30 cellular contexts compared by ENCODE assay signal in the genomic region with DNA sequence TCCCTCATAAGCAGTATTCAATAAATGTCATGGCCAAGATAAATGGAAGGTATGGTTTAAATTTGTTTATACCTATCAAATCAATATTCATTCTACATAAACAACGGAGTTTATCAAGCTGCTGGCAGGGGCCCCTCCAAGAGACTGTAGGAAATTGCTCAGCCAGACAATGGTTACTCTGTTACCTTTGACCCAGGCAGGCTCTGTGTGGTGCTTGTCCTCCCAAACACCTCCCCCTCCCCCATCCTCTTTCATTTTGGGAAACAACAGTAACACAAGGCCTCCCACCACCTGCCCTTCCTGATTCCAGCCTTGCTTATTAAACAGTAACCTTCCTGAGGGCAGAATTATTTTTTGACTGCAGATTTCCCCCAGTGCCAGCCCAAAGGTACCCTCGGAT. TPM values are rescaled to one million over a fixed set of nuclear protein-coding genes. Genes with fewer than 3 reads are reported as not detected.
A peak's percentile ranks its signal among the peaks of the same experiment; 100 is the strongest.
DNase-seq lines count a peak whose midpoint lies in the region; ATAC-seq and TF ChIP-seq lines count a peak whose summit lies in the region.
"Had no signal": no experiment of that assay in that cellular context is flagged by ENCODE, and none has a peak within 500 bp of the region (broad histone marks: within the 10 kb centered on the region; RNA-seq: fewer than 3 reads in every experiment).

No MANE protein-coding gene starts in this region.

- peak overlapping the region; percentile 95 for H2AFZ ChIP-seq in GM23338
- H2AFZ ChIP-seq: GM23248 had no signal

- H3K4me2 ChIP-seq in GM23338 = peak overlapping the region; percentile 49
- H3K4me2 ChIP-seq: BLaER1 treated with 17β-estradiol and CSF1 and Interleukin-3, amounts not matched to agents 10 nM and 100 nM had no signal

- H3K27ac ChIP-seq in GM23338 (ENCODE audit: low read depth) (no peak overlapping the region), cingulate gyrus (ENCODE audit: low read depth, low read length) (peak overlapping the region; percentile 54), vagina (no peak overlapping the region)
- H3K27ac ChIP-seq: BLaER1 treated with 17β-estradiol and CSF1 and Interleukin-3, amounts not matched to agents 10 nM and 100 nM; GM23248; Peyer's patch had no signal

- H3K79me2 ChIP-seq in GM23338 (replicated peaks; ENCODE audit: insufficient read depth) = no peaks in the 10 kb centered on the region

- peak; percentile 77 for ATAC-seq in GM23338
- no peak for ATAC-seq in GM21786 (IDR thresholded peaks at IDR 0.05; ENCODE audit: unreplicated experiment)
- ATAC-seq: K562 had no signal

- H3K4me1 ChIP-seq in GM23338 (ENCODE audit: insufficient read depth) (peaks cover 17% of the 10 kb centered on the region), vagina (peaks cover 9% of the 10 kb centered on the region)
- H3K4me1 ChIP-seq: HAP-1 had no signal

- H3K27me3 ChIP-seq in GM23338 (ENCODE audit: insufficient read depth) (no peaks in the 10 kb centered on the region), vagina (no peaks in the 10 kb centered on the region)
- H3K27me3 ChIP-seq: BLaER1 treated with 17β-estradiol and CSF1 and Interleukin-3, amounts not matched to agents 10 nM and 100 nM; Peyer's patch had no signal

- H3K4me3 Mint-ChIP-seq in GM23338 (no peak overlapping the region), neural crest cell (no peak overlapping the region)
- H3K4me3 Mint-ChIP-seq: CD4-positive, alpha-beta memory T cell; HFFc6 had no signal

- no peak for TF ChIP-seq POLR2A in vagina (IDR thresholded peaks at IDR 0.05)

- H3K9me3 ChIP-seq in vagina = no peaks in the 10 kb centered on the region
- H3K9me3 ChIP-seq: BLaER1 treated with 17β-estradiol and CSF1 and Interleukin-3, amounts not matched to agents 10 nM and 100 nM; HAP-1; Peyer's patch had no signal

- H3K36me3 Mint-ChIP-seq in GM23338 (ENCODE audit: low read depth) = no peaks in the 10 kb centered on the region
- no peaks in the 10 kb centered on the region for H3K36me3 Mint-ChIP-seq in neural crest cell (ENCODE audit: low read depth)
- H3K36me3 Mint-ChIP-seq: CD4-positive, alpha-beta memory T cell had no signal

- peaks cover 2% of the 10 kb centered on the region for H3K27me3 Mint-ChIP-seq in GM23338 (ENCODE audit: insufficient read depth, low read depth, poor library complexity)
- no peaks in the 10 kb centered on the region for H3K27me3 Mint-ChIP-seq in neural crest cell (ENCODE audit: low read depth)

- H3K36me3 ChIP-seq in GM23338 (ENCODE audit: insufficient read depth) (no peaks in the 10 kb centered on the region), vagina (no peaks in the 10 kb centered on the region)
- H3K36me3 ChIP-seq: BLaER1 treated with 17β-estradiol and CSF1 and Interleukin-3, amounts not matched to agents 10 nM and 100 nM; HAP-1; Peyer's patch had no signal

- H3K4me1 Mint-ChIP-seq in GM23338 = peaks cover 18% of the 10 kb centered on the region
- peaks cover 37% of the 10 kb centered on the region for H3K4me1 Mint-ChIP-seq in neural crest cell

- TF ChIP-seq CTCF in GM23338 (conservative IDR thresholded peaks at IDR 0.05; ENCODE audit: low read depth in 2 of 2) (no peak), neural crest cell (conservative IDR thresholded peaks at IDR 0.05) (no peak), vagina (IDR thresholded peaks at IDR 0.05) (no peak)

- no peak overlapping the region for H3K27ac Mint-ChIP-seq in GM23338
- H3K27ac Mint-ChIP-seq in neural crest cell (ENCODE audit: unreplicated experiment) = peak overlapping the region; percentile 91
- H3K27ac Mint-ChIP-seq: CD4-positive, alpha-beta memory T cell; HFFc6 had no signal

- peak; percentile 35 for DNase-seq in GM23338 (ENCODE audit: low spot score)
- peak; percentile 11 for DNase-seq in iPS-NIHi11 (ENCODE audit: low spot score)
- DNase-seq in neural crest cell (ENCODE audit: low read depth, low spot score) = no peak
- DNase-seq in vagina (ENCODE audit: extremely low spot score in 2 of 2) = no peak
- DNase-seq in retina = no peak
- no peak for DNase-seq in NOMO-1 treated with DMSO at 0.1 percent for 48 hours (lab: John Stamatoyannopoulos, UW; ENCODE audit: unreplicated experiment)
- DNase-seq: AML-193; CD4-positive, alpha-beta memory T cell; COR-L47; DMS53; GF-D8; GM23248; HFFc6; Kasumi-1; NCI-H1105 treated with DMSO at 0.1 percent for 48 hours; NCI-H146; NCI-H2029; NCI-H526 treated with DMSO at 0.1 percent for 48 hours; Peyer's patch; SHP77 treated with DMSO at 0.1 percent for 48 hours had no signal

- H3K9me3 Mint-ChIP-seq in GM23338 = no peaks in the 10 kb centered on the region
- no peaks in the 10 kb centered on the region for H3K9me3 Mint-ChIP-seq in neural crest cell
- H3K9me3 Mint-ChIP-seq: HFFc6 had no signal

- no peaks in the 10 kb centered on the region for H3K9me2 ChIP-seq in GM23338 (ENCODE audit: insufficient read depth)

- intact Hi-C loops in vagina (cut with DNase I) = no loop called here

- H3K4me3 ChIP-seq in GM23338 (no peak overlapping the region), vagina (no peak overlapping the region)
- H3K4me3 ChIP-seq: BLaER1 treated with 17β-estradiol and CSF1 and Interleukin-3, amounts not matched to agents 10 nM and 100 nM; GM23248; HAP-1; K562; Peyer's patch had no signal

- H4K20me1 ChIP-seq in GM23338 (replicated peaks; ENCODE audit: insufficient read depth) = no peaks in the 10 kb centered on the region
- H4K20me1 ChIP-seq: BLaER1 treated with 17β-estradiol and CSF1 and Interleukin-3, amounts not matched to agents 10 nM and 100 nM had no signal

- no peaks in the 10 kb centered on the region for H3F3A ChIP-seq in GM23338 (replicated peaks; ENCODE audit: low read depth)

TF ChIP-seq in GM23338, 12 proteins besides CTCF, POLR2A, EP300 and RAD21 (continues in another document):
- no peak for TF ChIP-seq EZH2phosphoT487 (IDR thresholded peaks at IDR 0.05; ENCODE audit: unreplicated experiment)
- TF ChIP-seq EZH2 (IDR thresholded peaks at IDR 0.05; ENCODE audit: low read depth, unreplicated experiment) = no peak
- TF ChIP-seq, protein P1, sequence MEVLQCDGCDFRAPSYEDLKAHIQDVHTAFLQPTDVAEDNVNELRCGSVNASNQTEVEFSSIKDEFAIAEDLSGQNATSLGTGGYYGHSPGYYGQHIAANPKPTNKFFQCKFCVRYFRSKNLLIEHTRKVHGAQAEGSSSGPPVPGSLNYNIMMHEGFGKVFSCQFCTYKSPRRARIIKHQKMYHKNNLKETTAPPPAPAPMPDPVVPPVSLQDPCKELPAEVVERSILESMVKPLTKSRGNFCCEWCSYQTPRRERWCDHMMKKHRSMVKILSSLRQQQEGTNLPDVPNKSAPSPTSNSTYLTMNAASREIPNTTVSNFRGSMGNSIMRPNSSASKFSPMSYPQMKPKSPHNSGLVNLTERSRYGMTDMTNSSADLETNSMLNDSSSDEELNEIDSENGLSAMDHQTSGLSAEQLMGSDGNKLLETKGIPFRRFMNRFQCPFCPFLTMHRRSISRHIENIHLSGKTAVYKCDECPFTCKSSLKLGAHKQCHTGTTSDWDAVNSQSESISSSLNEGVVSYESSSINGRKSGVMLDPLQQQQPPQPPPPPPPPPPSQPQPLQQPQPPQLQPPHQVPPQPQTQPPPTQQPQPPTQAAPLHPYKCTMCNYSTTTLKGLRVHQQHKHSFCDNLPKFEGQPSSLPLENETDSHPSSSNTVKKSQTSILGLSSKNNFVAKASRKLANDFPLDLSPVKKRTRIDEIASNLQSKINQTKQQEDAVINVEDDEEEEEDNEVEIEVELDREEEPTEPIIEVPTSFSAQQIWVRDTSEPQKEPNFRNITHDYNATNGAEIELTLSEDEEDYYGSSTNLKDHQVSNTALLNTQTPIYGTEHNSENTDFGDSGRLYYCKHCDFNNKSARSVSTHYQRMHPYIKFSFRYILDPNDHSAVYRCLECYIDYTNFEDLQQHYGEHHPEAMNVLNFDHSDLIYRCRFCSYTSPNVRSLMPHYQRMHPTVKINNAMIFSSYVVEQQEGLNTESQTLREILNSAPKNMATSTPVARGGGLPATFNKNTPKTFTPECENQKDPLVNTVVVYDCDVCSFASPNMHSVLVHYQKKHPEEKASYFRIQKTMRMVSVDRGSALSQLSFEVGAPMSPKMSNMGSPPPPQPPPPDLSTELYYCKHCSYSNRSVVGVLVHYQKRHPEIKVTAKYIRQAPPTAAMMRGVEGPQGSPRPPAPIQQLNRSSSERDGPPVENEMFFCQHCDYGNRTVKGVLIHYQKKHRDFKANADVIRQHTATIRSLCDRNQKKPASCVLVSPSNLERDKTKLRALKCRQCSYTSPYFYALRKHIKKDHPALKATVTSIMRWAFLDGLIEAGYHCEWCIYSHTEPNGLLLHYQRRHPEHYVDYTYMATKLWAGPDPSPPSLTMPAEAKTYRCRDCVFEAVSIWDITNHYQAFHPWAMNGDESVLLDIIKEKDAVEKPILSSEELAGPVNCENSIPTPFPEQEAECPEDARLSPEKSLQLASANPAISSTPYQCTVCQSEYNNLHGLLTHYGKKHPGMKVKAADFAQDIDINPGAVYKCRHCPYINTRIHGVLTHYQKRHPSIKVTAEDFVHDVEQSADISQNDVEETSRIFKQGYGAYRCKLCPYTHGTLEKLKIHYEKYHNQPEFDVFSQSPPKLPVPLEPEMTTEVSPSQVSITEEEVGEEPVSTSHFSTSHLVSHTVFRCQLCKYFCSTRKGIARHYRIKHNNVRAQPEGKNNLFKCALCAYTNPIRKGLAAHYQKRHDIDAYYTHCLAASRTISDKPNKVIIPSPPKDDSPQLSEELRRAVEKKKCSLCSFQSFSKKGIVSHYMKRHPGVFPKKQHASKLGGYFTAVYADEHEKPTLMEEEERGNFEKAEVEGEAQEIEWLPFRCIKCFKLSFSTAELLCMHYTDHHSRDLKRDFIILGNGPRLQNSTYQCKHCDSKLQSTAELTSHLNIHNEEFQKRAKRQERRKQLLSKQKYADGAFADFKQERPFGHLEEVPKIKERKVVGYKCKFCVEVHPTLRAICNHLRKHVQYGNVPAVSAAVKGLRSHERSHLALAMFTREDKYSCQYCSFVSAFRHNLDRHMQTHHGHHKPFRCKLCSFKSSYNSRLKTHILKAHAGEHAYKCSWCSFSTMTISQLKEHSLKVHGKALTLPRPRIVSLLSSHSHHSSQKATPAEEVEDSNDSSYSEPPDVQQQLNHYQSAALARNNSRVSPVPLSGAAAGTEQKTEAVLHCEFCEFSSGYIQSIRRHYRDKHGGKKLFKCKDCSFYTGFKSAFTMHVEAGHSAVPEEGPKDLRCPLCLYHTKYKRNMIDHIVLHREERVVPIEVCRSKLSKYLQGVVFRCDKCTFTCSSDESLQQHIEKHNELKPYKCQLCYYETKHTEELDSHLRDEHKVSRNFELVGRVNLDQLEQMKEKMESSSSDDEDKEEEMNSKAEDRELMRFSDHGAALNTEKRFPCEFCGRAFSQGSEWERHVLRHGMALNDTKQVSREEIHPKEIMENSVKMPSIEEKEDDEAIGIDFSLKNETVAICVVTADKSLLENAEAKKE (CRISPR knock-in tag; IDR thresholded peaks at IDR 0.05) = no peak
- TF ChIP-seq STAT1 (IDR thresholded peaks at IDR 0.05; ENCODE audit: unreplicated experiment) = no peak
- TF ChIP-seq ZNF114 (CRISPR knock-in tag; IDR thresholded peaks at IDR 0.05) = no peak
- TF ChIP-seq CREB1 (CRISPR knock-in tag; IDR thresholded peaks at IDR 0.05; ENCODE audit: low read depth) = no peak
- TF ChIP-seq NANOG (IDR thresholded peaks at IDR 0.05; ENCODE audit: borderline replicate concordance) = no peak

RNA-seq across cellular contexts. Expression of a gene that starts 10.5 kb away (rescaled TPM):
- 0.19 and 1.4 TPM in 2 replicates for total RNA-seq in GM23338 (2014; rRNA removed; shearing (Covaris generic))
- polyA plus RNA-seq in GM23338 (2016; fragmentation: Nextera tagmentation; extraction: Ambion mirVana) = 0.29 and 0.78 TPM in 2 replicates
- total RNA-seq in neural crest cell (36.6 and 39.4 TPM in 2 replicates), vagina (243 TPM)
- total RNA-seq: GM23248, HFFc6, HT1080, M059J, NCI-H460, OCI-LY7 had no signal
- polyA plus RNA-seq: AG04450, GM23248 had no signal

Comparison
In these comparisons a context has a peak if more than half of its experiments do, and no peak if none do; other contexts are left out.
1. DNase-seq: peak in GM23338 (single experiment) and iPS-NIHi11 (single experiment); none in neural crest cell (single experiment), vagina (0 of 2), retina (single experiment) and NOMO-1 treated with DMSO at 0.1 percent for 48 hours (single experiment).
2. RNA of a gene that starts 10.5 kb away (total RNA-seq): 243 TPM in vagina (single experiment) and 36.6 to 39.4 TPM in neural crest cell; 0.19 to 1.4 TPM in GM23338; every median in the first group is over 10 times any median in the second.